Comparison of ENCODE assay signal across 18 cellular contexts in the genomic region with DNA sequence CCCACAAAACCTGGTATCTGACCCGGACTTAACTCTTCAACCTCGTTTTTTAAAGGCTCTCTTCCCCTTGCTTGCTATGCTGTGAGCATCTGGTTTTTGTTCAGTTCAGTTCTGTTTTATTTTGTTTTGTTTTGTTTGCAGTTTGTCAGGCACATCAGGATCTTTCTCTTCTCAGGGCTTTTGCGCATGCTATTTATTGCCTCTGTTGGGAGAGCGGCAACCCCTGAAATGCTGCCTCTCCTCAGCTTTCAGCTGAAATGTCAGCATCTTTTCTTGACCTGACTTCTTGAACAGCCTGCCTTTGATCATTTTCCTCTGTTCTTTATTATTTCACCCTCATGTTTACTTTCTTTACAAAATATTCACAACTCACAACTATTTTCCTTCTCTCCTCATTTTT. TPM values are rescaled to one million over a fixed set of nuclear protein-coding genes. Genes with fewer than 3 reads are reported as not detected.
DNase-seq lines count a peak whose midpoint lies in the region; ATAC-seq, FAIRE-seq and TF ChIP-seq lines count a peak whose summit lies in the region.
"Had no signal": no experiment of that assay in that cellular context is flagged by ENCODE, and none has a peak within 500 bp of the region (broad histone marks: within the 10 kb centered on the region; RNA-seq: fewer than 3 reads in every experiment).

No MANE protein-coding gene starts in this region.

- no peak for FAIRE-seq in H1 (lab: Jason Lieb, UNC)
- FAIRE-seq in GM12891 (lab: Jason Lieb, UNC) = no peak
- FAIRE-seq: RCC 7860 had no signal

- H3K18ac ChIP-seq in H1 (ENCODE audit: extremely low read depth, low read length) (no peak overlapping the region), mesenchymal stem cell (ENCODE audit: low read depth in 1 of 2, low read length in 2 of 2) (no peak overlapping the region)

- H2BK12ac ChIP-seq in H1 (ENCODE audit: low read depth, low read length) (no peak overlapping the region), mesenchymal stem cell (ENCODE audit: low read length in 2 of 2) (no peak overlapping the region)

- H2AK5ac ChIP-seq in H1 (ENCODE audit: low read depth, low read length) (no peak overlapping the region), mesenchymal stem cell (ENCODE audit: low read length, severe bottlenecking) (no peak overlapping the region)

- 87% methylated on average over 4 of the region's 4 CpGs; no CpG with 5 or more reads in 1 of the 2 experiments for WGBS in H1 (ENCODE audit: extremely low coverage in 1 of 2, insufficient coverage in 1 of 2, insufficient read length in 1 of 2, insufficient replicate concordance in 2 of 2, low coverage in 1 of 2, low lambda C conversion rate in 2 of 2, missing lambda C conversion rate in 1 of 2), 2 experiments
- 21% methylated on average over 4 of the region's 4 CpGs for WGBS in mesenchymal stem cell
- 79 to 88% methylated on average over 4 of the region's 4 CpGs for WGBS in heart right ventricle, 2 donors

- intact Hi-C loops in activated CD4-positive, alpha-beta T cell treated with anti-CD3 and anti-CD28 coated beads, Interleukin-2, amount 10 ng/mL, durations not matched to agents 24 days and 14 days (cut with micrococcal nuclease) = no loop called here
- intact Hi-C loops in heart right ventricle (cut with DNase I) = loop anchor here in 4 of 10 donors (10.0 kb wide), 5 partner anchors 78 to 648 kb away; no protein-coding TSS in a partner anchor

- no peaks in the 10 kb centered on the region for H3K23me2 ChIP-seq in H1 (ENCODE audit: low read depth, low read length)

- H3K23ac ChIP-seq in H1 (ENCODE audit: insufficient read length) (no peak overlapping the region), mesenchymal stem cell (ENCODE audit: low read length in 2 of 2) (no peak overlapping the region)

- H3K14ac ChIP-seq in H1 (ENCODE audit: insufficient read length) (no peak overlapping the region), mesenchymal stem cell (ENCODE audit: low read length in 2 of 2) (no peak overlapping the region)

- no peak overlapping the region for H2BK20ac ChIP-seq in H1 (ENCODE audit: low read length)

- H3K27ac Mint-ChIP-seq in activated CD4-positive, alpha-beta T cell treated with anti-CD3 and anti-CD28 coated beads, Interleukin-2, amount 10 ng/mL, durations not matched to agents 24 days and 14 days = no peak overlapping the region
- H3K27ac Mint-ChIP-seq: CD8-positive, alpha-beta T cell had no signal

- CTCF ChIA-PET in H1 (lab: Charles Lee; ENCODE audit: partially characterized antibody) = interaction anchor here (0.8 to 1.7 kb wide), 2 partner anchors 61 to 159 kb away, joined by 3 to 4 read pairs; no protein-coding TSS in a partner anchor

- H2AFZ ChIP-seq in H1 (ENCODE audit: low read length) (0 out of 2 replicates have a peak overlapping the region, but pooled peaks have one; percentile 10), mesenchymal stem cell (ENCODE audit: low read depth, low read length) (no peak overlapping the region)

- H2BK5ac ChIP-seq in H1 (ENCODE audit: low read depth, low read length) (no peak overlapping the region), mesenchymal stem cell (ENCODE audit: low read depth, low read length, poor library complexity, severe bottlenecking) (no peak overlapping the region)

- no peak overlapping the region for H3K4me3 Mint-ChIP-seq in activated CD4-positive, alpha-beta T cell treated with anti-CD3 and anti-CD28 coated beads, Interleukin-2, amount 10 ng/mL, durations not matched to agents 24 days and 14 days
- H3K4me3 Mint-ChIP-seq: CD8-positive, alpha-beta T cell had no signal

- H3K4me2 ChIP-seq in H1 (ENCODE audit: insufficient read depth in 1 of 2, low read depth in 2 of 2, low read length in 2 of 2) (no peak overlapping the region), mesenchymal stem cell (ENCODE audit: low read length, poor library complexity, severe bottlenecking) (no peak overlapping the region)

- H3K4ac ChIP-seq in H1 (replicated peaks; ENCODE audit: insufficient read length, low read depth, low read length) (no peak overlapping the region), mesenchymal stem cell (ENCODE audit: low read depth in 1 of 2, low read length in 2 of 2) (no peak overlapping the region)

- no peak for TF ChIP-seq RAD21 in H1 (IDR thresholded peaks at IDR 0.05 in 1 of 2, conservative IDR thresholded peaks at IDR 0.05 in 1 of 2; ENCODE audit: low read depth in 2 of 2, low read length in 2 of 2)

- H3K36me3 Mint-ChIP-seq in activated CD4-positive, alpha-beta T cell treated with anti-CD3 and anti-CD28 coated beads, Interleukin-2, amount 10 ng/mL, durations not matched to agents 24 days and 14 days (ENCODE audit: low read depth) = no peaks in the 10 kb centered on the region
- H3K36me3 Mint-ChIP-seq: CD8-positive, alpha-beta T cell had no signal

- no peaks in the 10 kb centered on the region for H3K79me2 ChIP-seq in H1 (ENCODE audit: control insufficient read depth in 1 of 2, insufficient read depth in 2 of 2, low read length in 2 of 2)

- ATAC-seq in heart right ventricle = no peak
- ATAC-seq: CD8-positive, alpha-beta T cell had no signal

- H3K27me3 Mint-ChIP-seq in activated CD4-positive, alpha-beta T cell treated with anti-CD3 and anti-CD28 coated beads, Interleukin-2, amount 10 ng/mL, durations not matched to agents 24 days and 14 days = peaks cover 4% of the 10 kb centered on the region

- H3K9me3 ChIP-seq in H1 (ENCODE audit: insufficient read depth in 2 of 2, low read depth in 1 of 2, low read length in 1 of 2) (no peaks in the 10 kb centered on the region), mesenchymal stem cell (ENCODE audit: control insufficient read depth, low read length) (no peaks in the 10 kb centered on the region), heart right ventricle (no peaks in the 10 kb centered on the region)
- H3K9me3 ChIP-seq: MG63, SJCRH30 had no signal

- TF ChIP-seq CTCF in H1 (IDR thresholded peaks at IDR 0.05; ENCODE audit: control extremely low read depth in 1 of 3, insufficient read depth in 1 of 3, low read depth in 1 of 3, low read length in 3 of 3) (no peak), heart right ventricle (IDR thresholded peaks at IDR 0.05) (no peak)

- H2BK120ac ChIP-seq in H1 (replicated peaks; ENCODE audit: low read depth, low read length) (no peak overlapping the region), mesenchymal stem cell (ENCODE audit: low read depth, low read length) (no peak overlapping the region)

- DNase-seq in activated CD4-positive, alpha-beta T cell treated with anti-CD3 and anti-CD28 coated beads, Interleukin-2, amount 10 ng/mL, durations not matched to agents 24 days and 14 days = peak; percentile 36
- no peak for DNase-seq in activated CD4-positive, alpha-beta T cell treated with anti-CD3 and anti-CD28 coated beads, Interleukin-2, amount 50 U/mL, for 4 hours
- DNase-seq in H1 (ENCODE audit: low read depth in 1 of 2, low spot score in 2 of 2) (no peak), mesenchymal stem cell (peak; percentile 28), heart right ventricle (no peak), GM12891 (ENCODE audit: insufficient read length, low spot score) (no peak), cerebellum (ENCODE audit: low spot score) (no peak)
- DNase-seq: 8988T; C1 segment of cervical spinal cord; CD8-positive, alpha-beta T cell; DMS153; GDM1; MG63; NCI-H1694 treated with DMSO at 0.1 percent for 48 hours; NCI-H446; OCI-M1; SJCRH30 had no signal

- H3K4me1 ChIP-seq in H1 (replicated peaks in 1 of 4; ENCODE audit: control insufficient read depth in 3 of 4, insufficient read depth in 4 of 4, low read length in 3 of 4) = peaks cover 0 to 2% (median 0%) of the 10 kb centered on the region in 4 experiments; a peak in 1 of 7 replicates
- H3K4me1 ChIP-seq in mesenchymal stem cell (ENCODE audit: control insufficient read depth, insufficient read depth, low read depth, low read length) = no peaks in the 10 kb centered on the region
- peaks cover 0 to 5% (median 0%) of the 10 kb centered on the region in 9 donors for H3K4me1 ChIP-seq in heart right ventricle

- H3K27me3 ChIP-seq in H1 (replicated peaks in 1 of 4; ENCODE audit: control insufficient read depth in 3 of 4, extremely low read depth in 1 of 4, insufficient read depth in 3 of 4, low read length in 3 of 4) = no peaks in the 10 kb centered on the region
- H3K27me3 ChIP-seq in mesenchymal stem cell (ENCODE audit: control insufficient read depth in 1 of 2, insufficient read depth in 1 of 2, low read length in 2 of 2) = no peaks in the 10 kb centered on the region
- no peaks in the 10 kb centered on the region for H3K27me3 ChIP-seq in heart right ventricle
- H3K27me3 ChIP-seq: SJCRH30 had no signal

- no peaks in the 10 kb centered on the region for H3K9me3 Mint-ChIP-seq in activated CD4-positive, alpha-beta T cell treated with anti-CD3 and anti-CD28 coated beads, Interleukin-2, amount 10 ng/mL, durations not matched to agents 24 days and 14 days
- H3K9me3 Mint-ChIP-seq: CD8-positive, alpha-beta T cell had no signal

- H3K9ac ChIP-seq in H1 (replicated peaks in 1 of 4; ENCODE audit: extremely low read depth in 1 of 4, low read depth in 3 of 4, low read length in 3 of 4) (no peak overlapping the region), mesenchymal stem cell (ENCODE audit: low read length) (peak overlapping the region; percentile 44)

- H3K4me3 ChIP-seq in H1 (ENCODE audit: extremely low read depth in 1 of 4, insufficient read depth in 2 of 4, low read depth in 3 of 4, low read length in 4 of 4) (no peak overlapping the region), mesenchymal stem cell (ENCODE audit: insufficient read depth in 1 of 2, low read depth in 1 of 2, low read length in 2 of 2) (no peak overlapping the region), heart right ventricle (no peak overlapping the region)
- H3K4me3 ChIP-seq: MG63, SJCRH30 had no signal

- TF ChIP-seq POLR2A in H1 (IDR thresholded peaks at IDR 0.05; ENCODE audit: control extremely low read depth in 1 of 2, low read depth in 2 of 2, low read length in 2 of 2) = no peak
- no peak for TF ChIP-seq POLR2A in GM12891 (IDR thresholded peaks at IDR 0.05; ENCODE audit: low read depth, low read length)

- POLR2A ChIA-PET in H1 (lab: Charles Lee; ENCODE audit: partially characterized antibody) = no interaction called here

- H4K20me1 ChIP-seq in H1 (replicated peaks in 1 of 2; ENCODE audit: control insufficient read depth in 1 of 2, insufficient read depth in 2 of 2, low read length in 2 of 2) = no peaks in the 10 kb centered on the region

- H3K27ac ChIP-seq in H1 (ENCODE audit: low read depth, low read length) = no peak overlapping the region
- H3K27ac ChIP-seq in mesenchymal stem cell (ENCODE audit: low read length, poor library complexity, severe bottlenecking) = no peak overlapping the region
- no peak overlapping the region for H3K27ac ChIP-seq in heart right ventricle
- H3K27ac ChIP-seq: SJCRH30 had no signal

- H4K8ac ChIP-seq in H1 (ENCODE audit: extremely low read depth, insufficient read depth, low read length) (no peak overlapping the region), mesenchymal stem cell (ENCODE audit: low read length) (no peak overlapping the region)

- no peak overlapping the region for H4K5ac ChIP-seq in H1 (ENCODE audit: insufficient read length, low read depth, low read length)

- H3K36me3 ChIP-seq in H1 (ENCODE audit: control insufficient read depth in 2 of 4, insufficient read depth in 4 of 4, low read length in 3 of 4) (no peaks in the 10 kb centered on the region), mesenchymal stem cell (ENCODE audit: control insufficient read depth in 1 of 2, insufficient read depth in 2 of 2, low read depth in 1 of 2, low read length in 2 of 2) (no peaks in the 10 kb centered on the region), heart right ventricle (no peaks in the 10 kb centered on the region)
- H3K36me3 ChIP-seq: MG63, SJCRH30 had no signal

- H3K79me1 ChIP-seq in H1 (ENCODE audit: low read depth, low read length) (no peaks in the 10 kb centered on the region), mesenchymal stem cell (replicated peaks; ENCODE audit: low read length, poor library complexity, severe bottlenecking) (no peaks in the 10 kb centered on the region)

- H4K91ac ChIP-seq in H1 (replicated peaks; ENCODE audit: insufficient read length, low read length) (no peak overlapping the region), mesenchymal stem cell (ENCODE audit: low read length) (no peak overlapping the region)

- no peaks in the 10 kb centered on the region for H3K4me1 Mint-ChIP-seq in activated CD4-positive, alpha-beta T cell treated with anti-CD3 and anti-CD28 coated beads, Interleukin-2, amount 10 ng/mL, durations not matched to agents 24 days and 14 days

- H2BK15ac ChIP-seq in H1 (ENCODE audit: low read length) (no peak overlapping the region), mesenchymal stem cell (ENCODE audit: low read depth, poor library complexity, severe bottlenecking) (no peak overlapping the region)

- no peak overlapping the region for H3K56ac ChIP-seq in H1 (replicated peaks; ENCODE audit: insufficient read length, low read depth, low read length)

- TF ChIP-seq EP300 in H1 (IDR thresholded peaks at IDR 0.05; ENCODE audit: borderline replicate concordance in 1 of 2, low read depth in 2 of 2, low read length in 2 of 2) = no peak

RNA-seq across cellular contexts. Expression of a gene that starts 50.4 kb away (rescaled TPM):
- total RNA-seq in activated CD4-positive, alpha-beta T cell treated with anti-CD3 and anti-CD28 coated beads, Interleukin-2, amount 10 ng/mL, durations not matched to agents 24 days and 14 days = 41.7 and 43.3 TPM in 2 replicates
- total RNA-seq in H1 (2021; fragmentation: NEBNext Ultra II Directional; extraction: Animal tissue kit (Norgen Biotek cat#: 25700)) = 29.5 and 32.2 TPM in 2 replicates
- polyA plus RNA-seq in H1 (2011; rRNA removed) (5.1 and 7.4 TPM in 2 replicates), heart right ventricle (1 to 10 TPM; 1.7 to 5.1 TPM)
- polyA plus RNA-seq in H1 (2011; cell fraction: cytosol; rRNA removed) = 5.1 TPM
- polyA plus RNA-seq in H1 (2011; cell fraction: nucleus; rRNA removed) = 6.6 TPM
- 3.3 to 6.7 TPM (median 4.5 TPM) in 4 replicates for polyA plus RNA-seq in H1 (2012, experiment 1 of 2)
- polyA plus RNA-seq in H1 (2012, experiment 2 of 2) = 0.26 TPM
- polyA plus RNA-seq in H1 (2013, experiment 1 of 2) = 8.6 TPM
- 7.9 TPM for polyA plus RNA-seq in H1 (2013, experiment 2 of 2)
- polyA minus RNA-seq in H1 (2011; rRNA and poly(A)+ RNA removed) = 81.3 and 87.6 TPM in 2 replicates
- polyA minus RNA-seq in H1 (2011; cell fraction: cytosol; rRNA and poly(A)+ RNA removed) = 33.0 TPM
- polyA minus RNA-seq in H1 (2011; cell fraction: nucleus; rRNA and poly(A)+ RNA removed) = 47.3 TPM
- 8.8 TPM for polyA plus RNA-seq in mesenchymal stem cell (2013, experiment 1 of 2)
- polyA plus RNA-seq in mesenchymal stem cell (2013, experiment 2 of 2) = 8.1 TPM
- total RNA-seq in heart right ventricle (10 to 100 TPM; 19.9 to 26.5 (median 24.0) TPM), cerebellum (43.3 TPM)
- polyA plus RNA-seq in GM12891 (2012; ENCODE audit: low read depth, missing spikeins) = 1.7 TPM

Comparison
In these comparisons a context has a peak if more than half of its experiments do, and no peak if none do; other contexts are left out.
1. DNase-seq: peak in activated CD4-positive, alpha-beta T cell treated with anti-CD3 and anti-CD28 coated beads, Interleukin-2, amount 10 ng/mL, durations not matched to agents 24 days and 14 days (single experiment) and mesenchymal stem cell (single experiment); none in activated CD4-positive, alpha-beta T cell treated with anti-CD3 and anti-CD28 coated beads, Interleukin-2, amount 50 U/mL, for 4 hours (0 of 2), H1 (0 of 2), heart right ventricle (0 of 2), GM12891 (single experiment) and cerebellum (single experiment).